In the genomic region with DNA sequence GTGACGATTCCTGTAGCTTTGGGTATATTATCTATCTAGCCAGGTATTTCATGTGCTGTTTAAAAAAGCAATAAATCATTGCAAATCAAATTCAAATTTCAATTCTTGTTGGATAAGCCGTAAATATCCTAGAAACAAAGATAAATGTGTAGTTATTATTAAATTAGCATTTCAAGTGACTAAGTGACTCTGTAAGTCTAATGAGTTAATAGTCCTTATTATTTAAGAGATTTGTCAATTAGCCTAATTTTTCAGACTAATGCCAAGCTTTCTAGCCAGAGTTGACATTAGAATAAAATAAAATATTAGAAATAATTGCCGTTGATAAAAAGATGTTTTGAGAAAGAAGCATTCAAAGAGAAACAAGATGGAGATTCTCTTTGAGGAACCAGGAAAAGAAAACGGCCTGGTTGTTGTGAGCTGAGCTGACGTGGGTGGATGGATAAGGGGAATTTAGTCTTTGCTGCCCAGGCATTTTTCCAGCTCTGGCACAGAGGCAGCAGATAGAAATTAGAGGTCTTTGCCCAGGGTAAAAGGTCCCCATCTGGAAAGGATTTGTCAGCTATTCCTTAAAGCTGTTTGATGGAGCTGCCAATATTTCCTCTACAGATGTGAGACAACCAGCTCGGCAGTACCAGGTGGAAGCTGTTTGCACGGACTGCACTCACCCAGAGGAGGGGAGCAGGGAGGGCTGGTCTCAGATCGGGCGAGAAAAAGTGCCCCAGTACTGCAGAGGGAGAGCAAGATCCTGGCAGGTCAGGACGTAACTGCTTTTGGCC, we compare ENCODE assay signal across 15 cellular contexts.
A peak's percentile ranks its signal among the peaks of the same experiment; 100 is the strongest.
DNase-seq lines count a peak whose midpoint lies in the region; ATAC-seq lines count a peak whose summit lies in the region.
"Had no signal": no experiment of that assay in that cellular context is flagged by ENCODE, and none has a peak within 500 bp of the region (broad histone marks: within the 10 kb centered on the region; RNA-seq: fewer than 3 reads in every experiment).

No MANE protein-coding gene starts in this region.

- H3K36me3 ChIP-seq in MG63, result no peaks in the 10 kb centered on the region

- no peaks in the 10 kb centered on the region for H3K9me3 ChIP-seq in MG63

- no peaks in the 10 kb centered on the region for H3K27me3 ChIP-seq in MG63

- no peak for ATAC-seq in HG03432 (IDR thresholded peaks at IDR 0.05; ENCODE audit: unreplicated experiment)
- ATAC-seq: activated naive CD4-positive, alpha-beta T cell treated with anti-CD3 and anti-CD28 coated beads, Interleukin-2, amount 50 U/mL, for 72 hours had no signal

- H3K4me3 ChIP-seq in MG63, result no peak overlapping the region
- H3K4me3 ChIP-seq: GM12878, SK-N-MC had no signal

- DNase-seq in MG63 (peak; percentile 83), cerebellar cortex (ENCODE audit: low spot score) (peak; percentile 29), iris pigment epithelial cell (ENCODE audit: low read depth) (peak; percentile 19), stromal cell of bone marrow (ENCODE audit: low read depth) (peak; percentile 28), activated T-cell treated with anti-CD3 and anti-CD28 coated beads for 4 hours (no peak), HuH-7.5 (ENCODE audit: low spot score) (no peak)
- no peak for DNase-seq in activated naive CD4-positive, alpha-beta T cell treated with Interleukin-2 at 50 U/mL for 16 hours
- DNase-seq: activated CD4-positive, alpha-beta T cell treated with anti-CD3 and anti-CD28 coated beads for 48 hours; Calu3; effector CD8-positive, alpha-beta T cell; immature natural killer cell had no signal

Comparison
In these comparisons a context has a peak if more than half of its experiments do, and no peak if none do; other contexts are left out.
1. DNase-seq: peak in MG63 (single experiment), cerebellar cortex (single experiment), iris pigment epithelial cell (single experiment) and stromal cell of bone marrow (single experiment); none in activated naive CD4-positive, alpha-beta T cell treated with Interleukin-2 at 50 U/mL for 16 hours (single experiment), activated T-cell treated with anti-CD3 and anti-CD28 coated beads for 4 hours (single experiment) and HuH-7.5 (single experiment).